In the genomic region with DNA sequence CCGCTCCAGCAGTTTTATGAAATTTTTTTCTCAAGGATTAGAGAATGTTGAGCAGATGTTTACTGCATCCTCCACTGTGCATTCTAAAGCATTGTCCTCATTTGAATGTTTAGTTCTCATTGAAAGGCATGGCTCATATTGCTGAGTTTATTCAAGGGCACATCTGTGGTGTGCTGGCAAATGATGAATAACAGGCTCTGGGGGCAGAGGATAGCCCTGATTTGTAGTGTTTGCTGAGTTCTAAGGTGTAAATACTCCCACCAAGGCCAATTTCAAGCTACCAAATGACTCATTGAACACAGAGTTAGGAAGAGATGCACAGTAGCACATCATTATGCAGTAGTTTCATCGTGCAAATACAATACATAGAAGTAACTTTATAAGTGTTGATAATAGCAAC, we compare ENCODE assay signal across 24 cellular contexts.
"Had no signal": no experiment of that assay in that cellular context is flagged by ENCODE, and none has a peak within 500 bp of the region (broad histone marks: within the 10 kb centered on the region; RNA-seq: fewer than 3 reads in every experiment).

No MANE protein-coding gene starts in this region.

- H3K4me1 Mint-ChIP-seq: naive thymus-derived CD8-positive, alpha-beta T cell had no signal

- H3K4me3 Mint-ChIP-seq: naive thymus-derived CD8-positive, alpha-beta T cell had no signal

- H3K27ac Mint-ChIP-seq: naive thymus-derived CD8-positive, alpha-beta T cell had no signal

- DNase-seq: dermis blood vessel endothelial cell; effector memory CD4-positive, alpha-beta T cell; foreskin keratinocyte; glutamatergic neuron; heart right ventricle; hippocampal formation; left colon; left ventricle myocardium superior; lower lobe of right lung; naive thymus-derived CD8-positive, alpha-beta T cell; occipital lobe; pancreas; right cardiac atrium; small intestine; stimulated activated CD4-positive, alpha-beta T cell treated with anti-CD3 and anti-CD28 coated beads, Interleukin-12 subunit alpha, Interleukin-12 subunit beta, amount 100 ng/mL, for 4 hours; stimulated activated CD4-positive, alpha-beta T cell treated with anti-CD3 and anti-CD28 coated beads, Interleukin-1b, Interleukin-23, amount 100 ng/mL, for 48 hours; stimulated activated CD4-positive, alpha-beta T cell treated with anti-CD3 and anti-CD28 coated beads, Interleukin-4, amount 100 ng/mL, for 1 hour; stimulated activated CD8-positive, alpha-beta memory T cell treated with anti-CD3 and anti-CD28 coated beads, Interleukin-4, amount 100 ng/mL, for 48 hours; stimulated activated naive CD4-positive, alpha-beta T cell treated with Interleukin-2 at 50 U/mL for 16 hours; stomach; substantia nigra; testis; tibial artery; upper lobe of left lung had no signal
